Comparison of ENCODE assay signal across 18 cellular contexts in genomic region chr3:58754074-58754473, GRCh38.
DNase-seq lines count a peak whose midpoint lies in the region; ATAC-seq and TF ChIP-seq lines count a peak whose summit lies in the region.
"Had no signal": no experiment of that assay in that cellular context is flagged by ENCODE, and none has a peak within 500 bp of the region (broad histone marks: within the 10 kb centered on the region; RNA-seq: fewer than 3 reads in every experiment).

No MANE protein-coding gene starts in this region.

- no peak overlapping the region for H2AK5ac ChIP-seq in neuronal stem cell (ENCODE audit: low read depth, low read length)

- H3K18ac ChIP-seq in neuronal stem cell (ENCODE audit: low read length) = no peak overlapping the region

- H2BK5ac ChIP-seq in neuronal stem cell (ENCODE audit: low read length) = no peak overlapping the region

- TF ChIP-seq CTCF in activated B cell treated with CpG ODN at 0.5 μM for 24 hours (IDR thresholded peaks at IDR 0.05) = no peak

- no peaks in the 10 kb centered on the region for H3K9me3 ChIP-seq in neuronal stem cell (replicated peaks in 1 of 2; ENCODE audit: control insufficient read depth in 2 of 2, insufficient read depth in 1 of 2, low read depth in 1 of 2, low read length in 2 of 2)
- H3K9me3 ChIP-seq: vagina had no signal

- H3K4me1 Mint-ChIP-seq in activated B cell treated with CpG ODN at 0.5 μM for 24 hours = no peaks in the 10 kb centered on the region
- H3K4me1 Mint-ChIP-seq: nephron had no signal

- H3K36me3 ChIP-seq in neuronal stem cell (replicated peaks in 1 of 2; ENCODE audit: control insufficient read depth in 2 of 2, insufficient read depth in 2 of 2, low read length in 2 of 2) = no peaks in the 10 kb centered on the region
- H3K36me3 ChIP-seq: vagina had no signal

- H4K8ac ChIP-seq in neuronal stem cell (ENCODE audit: low read depth, low read length) = no peak overlapping the region

- no peak overlapping the region for H4K91ac ChIP-seq in neuronal stem cell (ENCODE audit: low read depth, low read length, poor library complexity)

- no peak overlapping the region for H2BK120ac ChIP-seq in neuronal stem cell (ENCODE audit: low read depth, low read length)

- no peaks in the 10 kb centered on the region for H3K27me3 ChIP-seq in neuronal stem cell (ENCODE audit: control insufficient read depth in 3 of 3, insufficient read depth in 3 of 3, low read depth in 1 of 3, low read length in 3 of 3)
- H3K27me3 ChIP-seq: vagina had no signal

- no peak overlapping the region for H3K4me2 ChIP-seq in neuronal stem cell (ENCODE audit: insufficient read depth, low read length, poor library complexity, severe bottlenecking)

- ATAC-seq in GM18517 (IDR thresholded peaks at IDR 0.05; ENCODE audit: unreplicated experiment) (peak; percentile 59), GM21360 (IDR thresholded peaks at IDR 0.05; ENCODE audit: unreplicated experiment) (peak; percentile 75), HG03039 (IDR thresholded peaks at IDR 0.05; ENCODE audit: unreplicated experiment) (peak; percentile 63), activated B cell treated with CpG ODN at 0.5 μM for 24 hours (ENCODE audit: low read depth) (peak; percentile 34), HG02970 (IDR thresholded peaks at IDR 0.05; ENCODE audit: low FRiP score, unreplicated experiment) (no peak)

- no peak overlapping the region for H2BK15ac ChIP-seq in neuronal stem cell (ENCODE audit: low read length)

- H3K14ac ChIP-seq in neuronal stem cell (ENCODE audit: low read length) = no peak overlapping the region

- H3K9ac ChIP-seq in neuronal stem cell (ENCODE audit: low read depth, low read length, poor library complexity) = no peak overlapping the region

- no CpG with 5 or more reads among the region's 4 CpGs for WGBS in neuronal stem cell (ENCODE audit: extremely low coverage in 2 of 2, insufficient read length in 2 of 2, insufficient replicate concordance in 1 of 2), 2 donors

- no peak overlapping the region for H3K4me3 ChIP-seq in neuronal stem cell (ENCODE audit: low read length in 2 of 2)
- H3K4me3 ChIP-seq: coronary artery, lung, vagina had no signal

- no peaks in the 10 kb centered on the region for H3K27me3 Mint-ChIP-seq in activated B cell treated with CpG ODN at 0.5 μM for 24 hours

- no peaks in the 10 kb centered on the region for H3K36me3 Mint-ChIP-seq in activated B cell treated with CpG ODN at 0.5 μM for 24 hours (ENCODE audit: low read depth)

- no peak for DNase-seq in activated B cell treated with CpG ODN at 0.5 μM for 24 hours
- DNase-seq in neuronal stem cell (ENCODE audit: low spot score) = no peak
- DNase-seq in central memory CD4-positive, alpha-beta T cell = no peak
- no peak for DNase-seq in cerebellum (ENCODE audit: low spot score)
- DNase-seq: activated CD4-positive, CD25-positive, alpha-beta regulatory T cell treated with anti-CD3 and anti-CD28 coated beads, Interleukin-2, amount 50 U/mL, for 72 hours; activated gamma-delta T cell treated with Interleukin-2 at 50 U/mL for 16 hours; anterior cingulate cortex; COR-L47; NCI-H1694; SHP77 treated with DMSO at 0.1 percent for 48 hours had no signal

- H3K4ac ChIP-seq in neuronal stem cell (ENCODE audit: low read length) = no peak overlapping the region

- no peaks in the 10 kb centered on the region for H3K9me3 Mint-ChIP-seq in activated B cell treated with CpG ODN at 0.5 μM for 24 hours
- H3K9me3 Mint-ChIP-seq: nephron had no signal

- H3K27ac ChIP-seq in neuronal stem cell (replicated peaks; ENCODE audit: low read length) = no peak overlapping the region
- H3K27ac ChIP-seq: coronary artery, vagina had no signal

- CTCF ChIA-PET in activated B cell treated with CpG ODN at 0.5 μM for 24 hours (lab: Charles Lee) = no interaction called here

- H3K4me1 ChIP-seq in neuronal stem cell (ENCODE audit: control insufficient read depth in 2 of 2, insufficient read depth in 1 of 2, low read depth in 1 of 2, low read length in 2 of 2) = no peaks in the 10 kb centered on the region
- H3K4me1 ChIP-seq: vagina had no signal

- intact Hi-C loops in activated B cell treated with CpG ODN at 0.5 μM for 24 hours (cut with micrococcal nuclease) = no loop called here

- no peak overlapping the region for H2BK12ac ChIP-seq in neuronal stem cell (ENCODE audit: low read length)

- no peak overlapping the region for H2AFZ ChIP-seq in neuronal stem cell (ENCODE audit: low read length)

- no peak overlapping the region for H3K23ac ChIP-seq in neuronal stem cell (ENCODE audit: low read depth, low read length, poor library complexity)

- H3K27ac Mint-ChIP-seq in activated B cell treated with CpG ODN at 0.5 μM for 24 hours = no peak overlapping the region
- H3K27ac Mint-ChIP-seq: nephron had no signal

- POLR2A ChIA-PET in activated B cell treated with CpG ODN at 0.5 μM for 24 hours (lab: Charles Lee) = no interaction called here

- H3K4me3 Mint-ChIP-seq in activated B cell treated with CpG ODN at 0.5 μM for 24 hours = no peak overlapping the region
- H3K4me3 Mint-ChIP-seq: nephron had no signal

- H3K79me1 ChIP-seq in neuronal stem cell (ENCODE audit: low read depth, low read length) = no peaks in the 10 kb centered on the region
